Comparison of ENCODE assay signal across 8 cellular contexts in genomic region chr17:47776330-47777197, GRCh38. TPM values are rescaled to one million over a fixed set of nuclear protein-coding genes. Genes with fewer than 3 reads are reported as not detected.
DNase-seq lines count a peak whose midpoint lies in the region; ATAC-seq and TF ChIP-seq lines count a peak whose summit lies in the region.

No MANE protein-coding gene starts in this region.

- no peaks in the 10 kb centered on the region for H3F3A ChIP-seq in MM.1S (ENCODE audit: insufficient read depth, low read length)

- TF ChIP-seq CTCF in MM.1S (IDR thresholded peaks at IDR 0.05; ENCODE audit: low read length) (peak; percentile 73), chondrocyte (IDR thresholded peaks at IDR 0.05) (peak; percentile 82)

- H3K14ac ChIP-seq in mesenchymal stem cell (ENCODE audit: low read length in 2 of 2), result no peak overlapping the region

- CTCF ChIA-PET in activated CD8-positive, alpha-beta memory T cell treated with anti-CD3 and anti-CD28 coated beads, Interleukin-2, amount 10 ng/mL, durations not matched to agents 7 days and 5 days (lab: Charles Lee), result interaction anchor here (0.7 to 2.5 kb wide), 6 partner anchors 10 to 77 kb away, joined by 3 to 10 read pairs (median 4); no protein-coding TSS in a partner anchor

- no peak overlapping the region for H2BK120ac ChIP-seq in mesenchymal stem cell (ENCODE audit: low read depth, low read length)

- peaks cover 66% of the 10 kb centered on the region for H3K27me3 Mint-ChIP-seq in activated CD8-positive, alpha-beta memory T cell treated with anti-CD3 and anti-CD28 coated beads, Interleukin-2, amount 10 ng/mL, durations not matched to agents 7 days and 5 days
- H3K27me3 Mint-ChIP-seq in chondrocyte (ENCODE audit: low read depth), result peaks cover 50% of the 10 kb centered on the region

- H4K8ac ChIP-seq in mesenchymal stem cell (ENCODE audit: low read length), result no peak overlapping the region

- 29% methylated on average over 12 of the region's 14 CpGs for WGBS in mesenchymal stem cell

- no peak overlapping the region for H3K27ac Mint-ChIP-seq in activated CD8-positive, alpha-beta memory T cell treated with anti-CD3 and anti-CD28 coated beads, Interleukin-2, amount 10 ng/mL, durations not matched to agents 7 days and 5 days
- no peak overlapping the region for H3K27ac Mint-ChIP-seq in chondrocyte (ENCODE audit: unreplicated experiment)

- no peaks in the 10 kb centered on the region for H3K9me2 ChIP-seq in MM.1S (replicated peaks; ENCODE audit: insufficient read depth, low read length)

- ATAC-seq in activated CD8-positive, alpha-beta memory T cell treated with anti-CD3 and anti-CD28 coated beads, Interleukin-2, amount 10 ng/mL, durations not matched to agents 7 days and 5 days, result peak; percentile 84
- ATAC-seq in HG02759 (IDR thresholded peaks at IDR 0.05; ENCODE audit: unreplicated experiment) (no peak), GM18873 (IDR thresholded peaks at IDR 0.05; ENCODE audit: low FRiP score, unreplicated experiment) (no peak)

- H3K27ac ChIP-seq in MM.1S (ENCODE audit: low read length) (no peak overlapping the region), mesenchymal stem cell (ENCODE audit: low read length, poor library complexity, severe bottlenecking) (no peak overlapping the region)

- H3K9ac ChIP-seq in MM.1S (ENCODE audit: low read length) (no peak overlapping the region), mesenchymal stem cell (ENCODE audit: low read length) (no peak overlapping the region)

- H2BK5ac ChIP-seq in mesenchymal stem cell (ENCODE audit: low read depth, low read length, poor library complexity, severe bottlenecking), result no peak overlapping the region

- DNase-seq in activated CD8-positive, alpha-beta memory T cell treated with anti-CD3 and anti-CD28 coated beads, Interleukin-2, amount 10 ng/mL, durations not matched to agents 7 days and 5 days, result peak; percentile 55
- no peak for DNase-seq in activated CD8-positive, alpha-beta memory T cell treated with anti-CD3 and anti-CD28 coated beads, Interleukin-2, amount 50 U/mL, for 48 hours
- DNase-seq in MM.1S (peak; percentile 46), SKM-1 treated with dmso at 0.1 percent for 144 hours (lab: John Stamatoyannopoulos, UW; ENCODE audit: unreplicated experiment) (peak; percentile 49), chondrocyte (ENCODE audit: low spot score) (no peak), mesenchymal stem cell (peak; percentile 59)

- H2AFZ ChIP-seq in MM.1S (ENCODE audit: low read length) (no peak overlapping the region), mesenchymal stem cell (ENCODE audit: low read depth, low read length) (no peak overlapping the region)

- H2AK5ac ChIP-seq in mesenchymal stem cell (ENCODE audit: low read length, severe bottlenecking), result no peak overlapping the region

- no peaks in the 10 kb centered on the region for H3K4me1 Mint-ChIP-seq in activated CD8-positive, alpha-beta memory T cell treated with anti-CD3 and anti-CD28 coated beads, Interleukin-2, amount 10 ng/mL, durations not matched to agents 7 days and 5 days
- no peaks in the 10 kb centered on the region for H3K4me1 Mint-ChIP-seq in chondrocyte (ENCODE audit: low read depth)

- no peak overlapping the region for H3K4me3 Mint-ChIP-seq in activated CD8-positive, alpha-beta memory T cell treated with anti-CD3 and anti-CD28 coated beads, Interleukin-2, amount 10 ng/mL, durations not matched to agents 7 days and 5 days
- H3K4me3 Mint-ChIP-seq in chondrocyte (ENCODE audit: unreplicated experiment), result no peak overlapping the region

- H2BK15ac ChIP-seq in mesenchymal stem cell (ENCODE audit: low read depth, poor library complexity, severe bottlenecking), result no peak overlapping the region

- H4K91ac ChIP-seq in mesenchymal stem cell (ENCODE audit: low read length), result no peak overlapping the region

- H3K23ac ChIP-seq in mesenchymal stem cell (ENCODE audit: low read length in 2 of 2), result no peak overlapping the region

- no peak overlapping the region for H3K4ac ChIP-seq in mesenchymal stem cell (ENCODE audit: low read depth in 1 of 2, low read length in 2 of 2)

- H3K27me3 ChIP-seq in MM.1S (replicated peaks; ENCODE audit: insufficient read depth, low read length) (peaks cover 71% of the 10 kb centered on the region), mesenchymal stem cell (ENCODE audit: control insufficient read depth in 1 of 2, insufficient read depth in 1 of 2, low read length in 2 of 2) (peaks cover 41 to 42% of the 10 kb centered on the region in 2 experiments)

- H3K9me3 ChIP-seq in MM.1S (replicated peaks; ENCODE audit: insufficient read depth, low read length), result no peaks in the 10 kb centered on the region
- peaks cover 3% of the 10 kb centered on the region for H3K9me3 ChIP-seq in mesenchymal stem cell (ENCODE audit: control insufficient read depth, low read length)

- H3K18ac ChIP-seq in mesenchymal stem cell (ENCODE audit: low read depth in 1 of 2, low read length in 2 of 2), result no peak overlapping the region

- no peaks in the 10 kb centered on the region for H3K36me3 ChIP-seq in MM.1S (replicated peaks; ENCODE audit: insufficient read depth, low read length)
- no peaks in the 10 kb centered on the region for H3K36me3 ChIP-seq in mesenchymal stem cell (ENCODE audit: control insufficient read depth in 1 of 2, insufficient read depth in 2 of 2, low read depth in 1 of 2, low read length in 2 of 2)

- H3K4me1 ChIP-seq in MM.1S (ENCODE audit: low read length) (no peaks in the 10 kb centered on the region), mesenchymal stem cell (ENCODE audit: control insufficient read depth, insufficient read depth, low read depth, low read length) (no peaks in the 10 kb centered on the region)

- H4K20me1 ChIP-seq in MM.1S (ENCODE audit: insufficient read depth, low read length), result no peaks in the 10 kb centered on the region

- no peak overlapping the region for H2BK12ac ChIP-seq in mesenchymal stem cell (ENCODE audit: low read length in 2 of 2)

- H3K36me3 Mint-ChIP-seq in activated CD8-positive, alpha-beta memory T cell treated with anti-CD3 and anti-CD28 coated beads, Interleukin-2, amount 10 ng/mL, durations not matched to agents 7 days and 5 days, result no peaks in the 10 kb centered on the region
- no peaks in the 10 kb centered on the region for H3K36me3 Mint-ChIP-seq in chondrocyte (ENCODE audit: low read depth)

- H3K4me2 ChIP-seq in MM.1S (ENCODE audit: low read depth, low read length) (no peak overlapping the region), mesenchymal stem cell (ENCODE audit: low read length, poor library complexity, severe bottlenecking) (no peak overlapping the region)

- no peaks in the 10 kb centered on the region for H3K9me3 Mint-ChIP-seq in activated CD8-positive, alpha-beta memory T cell treated with anti-CD3 and anti-CD28 coated beads, Interleukin-2, amount 10 ng/mL, durations not matched to agents 7 days and 5 days (ENCODE audit: low read depth)
- H3K9me3 Mint-ChIP-seq in chondrocyte (ENCODE audit: low read depth), result no peaks in the 10 kb centered on the region

- H3K79me2 ChIP-seq in MM.1S (ENCODE audit: low read length), result no peaks in the 10 kb centered on the region

- H3K79me1 ChIP-seq in mesenchymal stem cell (replicated peaks; ENCODE audit: low read length, poor library complexity, severe bottlenecking), result no peaks in the 10 kb centered on the region

- no peak overlapping the region for H3K4me3 ChIP-seq in MM.1S (ENCODE audit: low read length)
- H3K4me3 ChIP-seq in mesenchymal stem cell (ENCODE audit: insufficient read depth in 1 of 2, low read depth in 1 of 2, low read length in 2 of 2), result no peak overlapping the region

RNA-seq across cellular contexts. Expression of gene TBX21, which starts 43.5 kb away (rescaled TPM):
- 10 to 100 TPM; 59.0 to 68.4 TPM for total RNA-seq in activated CD8-positive, alpha-beta memory T cell treated with anti-CD3 and anti-CD28 coated beads, Interleukin-2, amount 10 ng/mL, durations not matched to agents 7 days and 5 days
- total RNA-seq in chondrocyte, result not detected in 3 replicates
- not detected for polyA plus RNA-seq in mesenchymal stem cell (2013, experiment 1 of 2)
- not detected for polyA plus RNA-seq in mesenchymal stem cell (2013, experiment 2 of 2)

RNA-seq across cellular contexts. Expression of gene OSBPL7, which starts 45.0 kb away (rescaled TPM):
- total RNA-seq in activated CD8-positive, alpha-beta memory T cell treated with anti-CD3 and anti-CD28 coated beads, Interleukin-2, amount 10 ng/mL, durations not matched to agents 7 days and 5 days, result 10 to 100 TPM; 30.3 to 47.8 TPM
- 17.4 to 28.1 TPM (median 20.3 TPM) in 3 replicates for total RNA-seq in chondrocyte
- 6.5 TPM for polyA plus RNA-seq in mesenchymal stem cell (2013, experiment 1 of 2)
- 5.9 TPM for polyA plus RNA-seq in mesenchymal stem cell (2013, experiment 2 of 2)

RNA-seq across cellular contexts. Expression of gene MRPL10, which starts 54.8 kb away (rescaled TPM):
- total RNA-seq in activated CD8-positive, alpha-beta memory T cell treated with anti-CD3 and anti-CD28 coated beads, Interleukin-2, amount 10 ng/mL, durations not matched to agents 7 days and 5 days, result 10 to 100 TPM; 54.4 to 64.9 TPM
- 23.9 to 25.4 TPM (median 24.8 TPM) in 3 replicates for total RNA-seq in chondrocyte
- polyA plus RNA-seq in mesenchymal stem cell (2013, experiment 1 of 2), result 46.1 TPM
- 47.7 TPM for polyA plus RNA-seq in mesenchymal stem cell (2013, experiment 2 of 2)

RNA-seq across cellular contexts. Expression of gene LRRC46, which starts 54.9 kb away (rescaled TPM):
- under 1 TPM; 0.14 to 0.44 TPM for total RNA-seq in activated CD8-positive, alpha-beta memory T cell treated with anti-CD3 and anti-CD28 coated beads, Interleukin-2, amount 10 ng/mL, durations not matched to agents 7 days and 5 days
- 0.35 to 0.65 TPM in 2 of 3 replicates, not detected in the other for total RNA-seq in chondrocyte
- polyA plus RNA-seq in mesenchymal stem cell (2013, experiment 1 of 2), result 0.30 TPM
- 0.36 TPM for polyA plus RNA-seq in mesenchymal stem cell (2013, experiment 2 of 2)

Comparison
In these comparisons a context has a peak if more than half of its experiments do, and no peak if none do; other contexts are left out.
1. DNase-seq: peak in activated CD8-positive, alpha-beta memory T cell treated with anti-CD3 and anti-CD28 coated beads, Interleukin-2, amount 10 ng/mL, durations not matched to agents 7 days and 5 days (single experiment), MM.1S (single experiment), SKM-1 treated with dmso at 0.1 percent for 144 hours (single experiment) and mesenchymal stem cell (single experiment); none in activated CD8-positive, alpha-beta memory T cell treated with anti-CD3 and anti-CD28 coated beads, Interleukin-2, amount 50 U/mL, for 48 hours (single experiment) and chondrocyte (single experiment).
2. RNA of gene TBX21, which starts 43.5 kb away (total RNA-seq): 59.0 to 68.4 TPM in activated CD8-positive, alpha-beta memory T cell treated with anti-CD3 and anti-CD28 coated beads, Interleukin-2, amount 10 ng/mL, durations not matched to agents 7 days and 5 days; not detected in chondrocyte; every median in the first group is over 10 times any median in the second.